In genomic region chr2:217929757-217930707, GRCh38 we compare ENCODE assay signal across 14 cellular contexts.
DNase-seq lines count a peak whose midpoint lies in the region; ATAC-seq and TF ChIP-seq lines count a peak whose summit lies in the region.
"Had no signal": no experiment of that assay in that cellular context is flagged by ENCODE, and none has a peak within 500 bp of the region (broad histone marks: within the 10 kb centered on the region; RNA-seq: fewer than 3 reads in every experiment).

No MANE protein-coding gene starts in this region.

- no peak for TF ChIP-seq POLR2A in uterus (IDR thresholded peaks at IDR 0.05)

- no peak for DNase-seq in activated naive CD8-positive, alpha-beta T cell treated with anti-CD3 and anti-CD28 coated beads, Interleukin-2, amount 10 ng/mL, durations not matched to agents 7 days and 5 days
- no peak for DNase-seq in activated naive CD8-positive, alpha-beta T cell treated with anti-CD3 and anti-CD28 coated beads for 36 hours
- DNase-seq in fibroblast of peridontal ligament (ENCODE audit: extremely low read depth) (peak; percentile 46), neural crest cell (ENCODE audit: low read depth, low spot score) (no peak), uterus (peak; percentile 82 to 91)
- no peak for DNase-seq in stimulated activated naive CD4-positive, alpha-beta T cell treated with Interleukin-2 at 50 U/mL for 16 hours (lab: John Stamatoyannopoulos, UW)
- no peak for DNase-seq in activated naive CD4-positive, alpha-beta T cell treated with Interleukin-2 at 50 U/mL for 16 hours
- DNase-seq: ACHN; activated T-cell treated with anti-CD3 and anti-CD28 coated beads, Interleukin-2, amount 50 U/mL, for 1 hour; NCI-H748 treated with DMSO at 0.1 percent for 48 hours; T-helper 2 cell had no signal

- ATAC-seq in activated naive CD8-positive, alpha-beta T cell treated with anti-CD3 and anti-CD28 coated beads, Interleukin-2, amount 10 ng/mL, durations not matched to agents 7 days and 5 days (ENCODE audit: low read depth): peak; percentile 6
- ATAC-seq in HG02973 (IDR thresholded peaks at IDR 0.05; ENCODE audit: unreplicated experiment): no peak
- ATAC-seq: K562 had no signal

- no peaks in the 10 kb centered on the region for H3K9me3 Mint-ChIP-seq in activated naive CD8-positive, alpha-beta T cell treated with anti-CD3 and anti-CD28 coated beads, Interleukin-2, amount 10 ng/mL, durations not matched to agents 7 days and 5 days
- H3K9me3 Mint-ChIP-seq in activated naive CD8-positive, alpha-beta T cell treated with anti-CD3 and anti-CD28 coated beads for 36 hours: no peaks in the 10 kb centered on the region
- H3K9me3 Mint-ChIP-seq in neural crest cell: no peaks in the 10 kb centered on the region

- intact Hi-C loops in uterus (cut with DNase I; ENCODE audit: low total_unique reads): no loop called here

- H3K27me3 Mint-ChIP-seq in activated naive CD8-positive, alpha-beta T cell treated with anti-CD3 and anti-CD28 coated beads, Interleukin-2, amount 10 ng/mL, durations not matched to agents 7 days and 5 days: peaks cover 40% of the 10 kb centered on the region
- H3K27me3 Mint-ChIP-seq in activated naive CD8-positive, alpha-beta T cell treated with anti-CD3 and anti-CD28 coated beads for 36 hours: peaks cover 7% of the 10 kb centered on the region
- no peaks in the 10 kb centered on the region for H3K27me3 Mint-ChIP-seq in neural crest cell (ENCODE audit: low read depth)

- peaks cover 54 to 59% of the 10 kb centered on the region in 2 donors for H3K4me1 ChIP-seq in uterus

- peak overlapping the region; percentile 21 for H3K27ac Mint-ChIP-seq in activated naive CD8-positive, alpha-beta T cell treated with anti-CD3 and anti-CD28 coated beads, Interleukin-2, amount 10 ng/mL, durations not matched to agents 7 days and 5 days
- no peak overlapping the region for H3K27ac Mint-ChIP-seq in activated naive CD8-positive, alpha-beta T cell treated with anti-CD3 and anti-CD28 coated beads for 36 hours
- H3K27ac Mint-ChIP-seq in neural crest cell (ENCODE audit: unreplicated experiment): peak overlapping the region; percentile 58

- no peaks in the 10 kb centered on the region for H3K9me3 ChIP-seq in uterus

- H3K36me3 Mint-ChIP-seq in activated naive CD8-positive, alpha-beta T cell treated with anti-CD3 and anti-CD28 coated beads, Interleukin-2, amount 10 ng/mL, durations not matched to agents 7 days and 5 days: no peaks in the 10 kb centered on the region
- no peaks in the 10 kb centered on the region for H3K36me3 Mint-ChIP-seq in activated naive CD8-positive, alpha-beta T cell treated with anti-CD3 and anti-CD28 coated beads for 36 hours
- H3K36me3 Mint-ChIP-seq in neural crest cell (ENCODE audit: low read depth): no peaks in the 10 kb centered on the region

- peak overlapping the region; percentile 92 to 97 for H3K27ac ChIP-seq in uterus
- H3K27ac ChIP-seq: epithelial cell of prostate had no signal

- H3K4me3 Mint-ChIP-seq in activated naive CD8-positive, alpha-beta T cell treated with anti-CD3 and anti-CD28 coated beads, Interleukin-2, amount 10 ng/mL, durations not matched to agents 7 days and 5 days: peak overlapping the region; percentile 54
- H3K4me3 Mint-ChIP-seq in activated naive CD8-positive, alpha-beta T cell treated with anti-CD3 and anti-CD28 coated beads for 36 hours: no peak overlapping the region
- H3K4me3 Mint-ChIP-seq in neural crest cell: no peak overlapping the region

- H3K4me1 Mint-ChIP-seq in activated naive CD8-positive, alpha-beta T cell treated with anti-CD3 and anti-CD28 coated beads, Interleukin-2, amount 10 ng/mL, durations not matched to agents 7 days and 5 days: peaks cover 47% of the 10 kb centered on the region
- peaks cover 8% of the 10 kb centered on the region for H3K4me1 Mint-ChIP-seq in activated naive CD8-positive, alpha-beta T cell treated with anti-CD3 and anti-CD28 coated beads for 36 hours
- H3K4me1 Mint-ChIP-seq in neural crest cell: peaks cover 21% of the 10 kb centered on the region

- POLR2A ChIA-PET in activated naive CD8-positive, alpha-beta T cell treated with anti-CD3 and anti-CD28 coated beads, Interleukin-2, amount 10 ng/mL, durations not matched to agents 7 days and 5 days (lab: Charles Lee): interaction anchor here (0.9 to 1.3 kb wide), 2 partner anchors 14 to 16 kb away, joined by 4 to 5 read pairs; no protein-coding TSS in a partner anchor

- H3K4me3 ChIP-seq in uterus: no peak overlapping the region
- H3K4me3 ChIP-seq: K562 had no signal

- no peaks in the 10 kb centered on the region for H3K36me3 ChIP-seq in uterus

- no peaks in the 10 kb centered on the region for H3K27me3 ChIP-seq in uterus

- no peak for TF ChIP-seq CTCF in neural crest cell (conservative IDR thresholded peaks at IDR 0.05)
- no peak for TF ChIP-seq CTCF in uterus (IDR thresholded peaks at IDR 0.05)

Comparison
In these comparisons a context has a peak if more than half of its experiments do, and no peak if none do; other contexts are left out.
1. DNase-seq: peak in fibroblast of peridontal ligament (single experiment) and uterus (2 of 2); none in activated naive CD8-positive, alpha-beta T cell treated with anti-CD3 and anti-CD28 coated beads, Interleukin-2, amount 10 ng/mL, durations not matched to agents 7 days and 5 days (single experiment), activated naive CD8-positive, alpha-beta T cell treated with anti-CD3 and anti-CD28 coated beads for 36 hours (single experiment), neural crest cell (single experiment), stimulated activated naive CD4-positive, alpha-beta T cell treated with Interleukin-2 at 50 U/mL for 16 hours (single experiment) and activated naive CD4-positive, alpha-beta T cell treated with Interleukin-2 at 50 U/mL for 16 hours (single experiment).